In genomic region chr1:26692793-26693490, GRCh38 we compare ENCODE assay signal across 1 cellular context.
TF ChIP-seq lines count a peak whose summit lies in the region.

No MANE protein-coding gene starts in this region.

TF ChIP-seq in K562, 482 proteins besides CTCF, POLR2A, EP300 and RAD21 (continued from another document and continues in another):
- TF ChIP-seq CREB3 (tag; conservative IDR thresholded peaks at IDR 0.05; ENCODE audit: low read depth) (peak; percentile 67), ZKSCAN3 (CRISPR knock-in tag; IDR thresholded peaks at IDR 0.05) (0 out of 2 replicates have a peak, but pooled peaks have one; percentile 24), ZNF174 (CRISPR knock-in tag; IDR thresholded peaks at IDR 0.05) (no peak), USF2 (CRISPR knock-in tag; IDR thresholded peaks at IDR 0.05) (no peak; the same call in 1 of the 2 replicates), CBFB (CRISPR knock-in tag; IDR thresholded peaks at IDR 0.05) (peak; percentile 99), MTF1 (CRISPR knock-in tag; IDR thresholded peaks at IDR 0.05; ENCODE audit: borderline replicate concordance) (no peak; the same call in 1 of the 2 replicates), POLR2B (IDR thresholded peaks at IDR 0.05; ENCODE audit: low read depth, partially characterized antibody) (peak; percentile 72), ATF4 (CRISPR knock-in tag; IDR thresholded peaks at IDR 0.05) (0 out of 2 replicates have a peak, but pooled peaks have one; percentile 3), ZBED1 (IDR thresholded peaks at IDR 0.05) (peak; percentile 60), FOXA3 (CRISPR knock-in tag; conservative IDR thresholded peaks at IDR 0.05 in 1 of 2, IDR thresholded peaks at IDR 0.05 in 1 of 2) (peak in 1 of 2 experiments; percentile 26; a peak in 1 of 4 replicates), ZNF780A (CRISPR knock-in tag; IDR thresholded peaks at IDR 0.05) (no peak), CHD1 (IDR thresholded peaks at IDR 0.05; ENCODE audit: low read length) (no peak), CBX5 (IDR thresholded peaks at IDR 0.05; ENCODE audit: borderline replicate concordance, low read depth) (no peak; the same call in 1 of the 2 replicates), CBX1 (IDR thresholded peaks at IDR 0.05; ENCODE audit: low read depth) (peak; percentile 66; the same call in 1 of the 2 replicates), ZBTB2 (IDR thresholded peaks at IDR 0.05) (peak; percentile 63; the same call in 1 of the 2 replicates), MAZ (CRISPR knock-in tag; conservative IDR thresholded peaks at IDR 0.05 in 1 of 2, IDR thresholded peaks at IDR 0.05 in 1 of 2) (peak; percentile 88 to 95), NRF1 (conservative IDR thresholded peaks at IDR 0.05 in 1 of 2, IDR thresholded peaks at IDR 0.05 in 1 of 2) (peak; percentile 63 to 71), BACH1 (tag; IDR thresholded peaks at IDR 0.05) (no peak), ZFX (CRISPR knock-in tag; IDR thresholded peaks at IDR 0.05) (peak; percentile 91), E2F5 (CRISPR knock-in tag; IDR thresholded peaks at IDR 0.05) (no peak), THAP12 (CRISPR knock-in tag; IDR thresholded peaks at IDR 0.05) (peak; percentile 67; the same call in 1 of the 2 replicates), MLX (CRISPR knock-in tag; conservative IDR thresholded peaks at IDR 0.05) (no peak), KLF10 (CRISPR knock-in tag; IDR thresholded peaks at IDR 0.05) (no peak), ZNF239 (CRISPR knock-in tag; IDR thresholded peaks at IDR 0.05) (peak; percentile 41), ZKSCAN8 (CRISPR knock-in tag; IDR thresholded peaks at IDR 0.05) (no peak), LCOR (CRISPR knock-in tag; IDR thresholded peaks at IDR 0.05) (peak; percentile 86; the same call in 1 of the 2 replicates), SOX6 (IDR thresholded peaks at IDR 0.05) (peak; percentile 77; the same call in 1 of the 2 replicates), PRPF4 (IDR thresholded peaks at IDR 0.05; ENCODE audit: insufficient read depth, low read depth, low read length, poor library complexity, severe bottlenecking) (no peak), TEAD4 (IDR thresholded peaks at IDR 0.05; ENCODE audit: low read length) (peak; percentile 84), TEAD4 (CRISPR knock-in tag; IDR thresholded peaks at IDR 0.05; ENCODE audit: borderline replicate concordance) (0 out of 2 replicates have a peak, but pooled peaks have one; percentile 58), FOXA1 (IDR thresholded peaks at IDR 0.05; ENCODE audit: borderline replicate concordance) (no peak), GTF2F1 (IDR thresholded peaks at IDR 0.05; ENCODE audit: low read depth, low read length) (no peak), SNAPC5 (CRISPR knock-in tag; IDR thresholded peaks at IDR 0.05) (no peak), SMAD2 (IDR thresholded peaks at IDR 0.05; ENCODE audit: low read depth, low read length) (no peak), NFATC3 (IDR thresholded peaks at IDR 0.05) (no peak; the same call in 1 of the 2 replicates), SREBF2 (CRISPR knock-in tag; IDR thresholded peaks at IDR 0.05) (no peak), ZNF232 (CRISPR knock-in tag; IDR thresholded peaks at IDR 0.05) (no peak), POU5F1 (IDR thresholded peaks at IDR 0.05; ENCODE audit: borderline replicate concordance, low read depth, low read length, partially characterized antibody) (peak; percentile 24), KAT2B (IDR thresholded peaks at IDR 0.05; ENCODE audit: low read depth, low read length) (no peak), ZNF217 (CRISPR knock-in tag; IDR thresholded peaks at IDR 0.05) (no peak), PTRF (tag; IDR thresholded peaks at IDR 0.05) (no peak), RERE (CRISPR knock-in tag; IDR thresholded peaks at IDR 0.05; ENCODE audit: borderline replicate concordance) (0 out of 2 replicates have a peak, but pooled peaks have one; percentile 13), MECOM (CRISPR knock-in tag; IDR thresholded peaks at IDR 0.05) (no peak), TGIF2 (CRISPR knock-in tag; IDR thresholded peaks at IDR 0.05) (no peak), ETV6 (IDR thresholded peaks at IDR 0.05; ENCODE audit: borderline replicate concordance in 1 of 2, low read depth in 2 of 2, low read length in 1 of 2) (peak in 1 of 2 experiments; percentile 61; a peak in 1 of 4 replicates), ETV6 (CRISPR knock-in tag; IDR thresholded peaks at IDR 0.05; ENCODE audit: borderline replicate concordance) (0 out of 2 replicates have a peak, but pooled peaks have one; percentile 68), ZNF324 (CRISPR knock-in tag; IDR thresholded peaks at IDR 0.05) (peak; percentile 41; the same call in 1 of the 2 replicates), ZNF347 (CRISPR knock-in tag; IDR thresholded peaks at IDR 0.05; ENCODE audit: low read depth) (no peak), FOSL1 (tag; conservative IDR thresholded peaks at IDR 0.05) (0 out of 2 replicates have a peak, but pooled peaks have one; percentile 5), E2F3 (CRISPR knock-in tag; IDR thresholded peaks at IDR 0.05) (no peak), BDP1 (IDR thresholded peaks at IDR 0.05; ENCODE audit: insufficient read depth, insufficient read length) (no peak), STAT6 (CRISPR knock-in tag; IDR thresholded peaks at IDR 0.05) (no peak), CBFA2T3 (IDR thresholded peaks at IDR 0.05) (peak; percentile 37; the same call in 1 of the 2 replicates), TRIM28 (IDR thresholded peaks at IDR 0.05) (peak; percentile 64), BRD9 (IDR thresholded peaks at IDR 0.05; ENCODE audit: low read depth, partially characterized antibody) (peak; percentile 79), TSC22D4 (tag; IDR thresholded peaks at IDR 0.05) (no peak), RBM14 (IDR thresholded peaks at IDR 0.05; ENCODE audit: borderline replicate concordance, insufficient read depth, low read depth, low read length) (no peak)
